ENCODE assay signal across 8 cellular contexts in the genomic region with DNA sequence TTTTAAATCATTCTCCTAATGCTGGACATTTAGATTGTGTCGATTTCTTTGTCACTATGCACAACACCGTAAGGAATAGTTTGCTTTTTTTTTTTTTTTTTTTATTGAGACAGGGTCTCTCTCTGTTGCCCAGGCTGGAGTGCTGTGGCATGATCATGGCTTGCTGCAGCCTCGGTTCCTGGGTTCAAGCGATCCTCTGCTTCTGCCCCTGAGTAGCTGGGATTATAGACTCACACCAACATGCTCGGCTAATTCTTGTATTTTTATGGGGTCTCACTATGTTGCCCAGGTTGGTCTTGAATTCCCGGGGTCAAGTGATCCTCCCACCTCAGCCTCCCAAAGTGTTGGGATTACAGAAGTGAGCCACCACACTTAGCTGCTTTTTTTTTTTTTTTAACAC.
"Had no signal": no experiment of that assay in that cellular context is flagged by ENCODE, and none has a peak within 500 bp of the region (broad histone marks: within the 10 kb centered on the region; RNA-seq: fewer than 3 reads in every experiment).

No MANE protein-coding gene starts in this region.

- ATAC-seq: GM12878 had no signal

- H3K4me3 ChIP-seq: GM12878 had no signal

- DNase-seq: GDM1, GF-D8 had no signal

- FAIRE-seq: G401.6, GM12878, GM12891, GM12892, GM18507, GM19239 had no signal
